In genomic region chr11:866481-866880, GRCh38 we compare ENCODE assay signal across 2 cellular contexts.
TF ChIP-seq lines count a peak whose summit lies in the region.

No MANE protein-coding gene starts in this region.

TF ChIP-seq in WTC11, 78 proteins besides CTCF, POLR2A, EP300 and RAD21:
- no peak for TF ChIP-seq ZNF121 (CRISPR knock-in tag; IDR thresholded peaks at IDR 0.05)
- TF ChIP-seq PRRX2 (CRISPR knock-in tag; IDR thresholded peaks at IDR 0.05): 0 out of 2 replicates have a peak, but pooled peaks have one; percentile 24

TF ChIP-seq in HepG2, 621 proteins besides CTCF, POLR2A, EP300 and RAD21:
- TF ChIP-seq ZKSCAN1 (IDR thresholded peaks at IDR 0.05; ENCODE audit: low read length) (0 out of 2 replicates have a peak, but pooled peaks have one; percentile 18), MYC (CRISPR knock-in tag; IDR thresholded peaks at IDR 0.05; ENCODE audit: borderline replicate concordance) (no peak), AGO2 (optimal IDR thresholded peaks at IDR 0.05; ENCODE audit: low read depth, low read length) (peak; percentile 57), BRD4 (CRISPR knock-in tag; IDR thresholded peaks at IDR 0.05) (no peak), ETV5 (CRISPR knock-in tag; IDR thresholded peaks at IDR 0.05; ENCODE audit: borderline replicate concordance) (no peak), ATF7-NPFF (CRISPR knock-in tag; IDR thresholded peaks at IDR 0.05; ENCODE audit: low read depth) (no peak), ZC3H13 (CRISPR knock-in tag; IDR thresholded peaks at IDR 0.05) (no peak), AGO1 (IDR thresholded peaks at IDR 0.05; ENCODE audit: low read depth, low read length, poor library complexity, severe bottlenecking) (peak; percentile 59), RBM22 (optimal IDR thresholded peaks at IDR 0.05; ENCODE audit: low read length) (peak; percentile 76), CC2D1A (CRISPR knock-in tag; IDR thresholded peaks at IDR 0.05) (no peak)
